Comparison of ENCODE assay signal across 32 cellular contexts in genomic region chr16:84863485-84863814, GRCh38. TPM values are rescaled to one million over a fixed set of nuclear protein-coding genes. Genes with fewer than 3 reads are reported as not detected.
"Had no signal": no experiment of that assay in that cellular context is flagged by ENCODE, and none has a peak within 500 bp of the region (broad histone marks: within the 10 kb centered on the region; RNA-seq: fewer than 3 reads in every experiment).

No MANE protein-coding gene starts in this region.

- ATAC-seq: activated CD4-positive, CD25-positive, alpha-beta regulatory T cell treated with anti-CD3 and anti-CD28 coated beads, Interleukin-2, amount 50 U/mL, for 24 hours; activated CD8-positive, alpha-beta T cell treated with anti-CD3 and anti-CD28 coated beads for 36 hours; activated T-cell treated with anti-CD3 and anti-CD28 coated beads, Interleukin-2, amount 50 U/mL, for 4 hours; activated T-helper 17 cell treated with anti-CD3 and anti-CD28 coated beads, Interleukin-2, amount 50 U/mL, for 72 hours; gastroesophageal sphincter; T-helper 17 cell had no signal

- H3K4me1 Mint-ChIP-seq: activated B cell treated with CpG ODN at 0.5 μM for 24 hours; activated T-helper 17 cell treated with anti-CD3 and anti-CD28 coated beads, Interleukin-2, amount 50 U/mL, for 72 hours; central memory CD8-positive, alpha-beta T cell; endodermal cell had no signal

- H3K27me3 ChIP-seq: brain microvascular endothelial cell, dorsolateral prefrontal cortex, esophagus squamous epithelium, gastroesophageal sphincter had no signal

- H3K27ac Mint-ChIP-seq: activated B cell treated with CpG ODN at 0.5 μM for 24 hours; activated CD8-positive, alpha-beta T cell treated with anti-CD3 and anti-CD28 coated beads for 36 hours; activated naive CD8-positive, alpha-beta T cell; activated T-helper 17 cell treated with anti-CD3 and anti-CD28 coated beads, Interleukin-2, amount 50 U/mL, for 72 hours; dendritic cell treated with granulocyte-macrophage colony-stimulating factor and Interleukin-4, amounts not matched to agents 40 ng/mL and 50 ng/mL, for 4 days; endodermal cell; T-helper 17 cell; T-helper 2 cell treated with Interferon-gamma antibody and Interleukin-4, amounts not matched to agents 5 μg/mL and 100 μg/mL, for 36 hours had no signal

- H3K36me3 ChIP-seq: WERI-Rb-1 had no signal

- H3K27ac ChIP-seq: brain microvascular endothelial cell, coronary artery, dorsolateral prefrontal cortex, heart right ventricle, WERI-Rb-1 had no signal

- FAIRE-seq: astrocyte, bronchial epithelial cell had no signal

- H3K27me3 Mint-ChIP-seq: activated naive CD8-positive, alpha-beta T cell; activated T-helper 17 cell treated with anti-CD3 and anti-CD28 coated beads, Interleukin-2, amount 50 U/mL, for 72 hours; dendritic cell treated with granulocyte-macrophage colony-stimulating factor and Interleukin-4, amounts not matched to agents 40 ng/mL and 50 ng/mL, for 4 days; T-helper 17 cell had no signal

- H3K4me3 ChIP-seq: coronary artery, esophagus squamous epithelium, gastroesophageal sphincter, heart right ventricle had no signal

- H3K4me3 Mint-ChIP-seq: activated B cell treated with CpG ODN at 0.5 μM for 24 hours; activated CD8-positive, alpha-beta T cell treated with anti-CD3 and anti-CD28 coated beads for 36 hours; activated naive CD8-positive, alpha-beta T cell; activated T-cell treated with anti-CD3 and anti-CD28 coated beads, Interleukin-2, amount 50 U/mL, for 4 hours; activated T-helper 17 cell treated with anti-CD3 and anti-CD28 coated beads, Interleukin-2, amount 50 U/mL, for 72 hours; central memory CD8-positive, alpha-beta T cell; dendritic cell treated with granulocyte-macrophage colony-stimulating factor and Interleukin-4, amounts not matched to agents 40 ng/mL and 50 ng/mL, for 4 days; endodermal cell; T-helper 17 cell; T-helper 2 cell treated with Interferon-gamma antibody and Interleukin-4, amounts not matched to agents 5 μg/mL and 100 μg/mL, for 36 hours had no signal

- DNase-seq: activated B cell treated with CpG ODN at 0.5 μM for 24 hours; activated CD4-positive, alpha-beta T cell treated with anti-CD3 and anti-CD28 coated beads for 48 hours; activated CD4-positive, alpha-beta T cell treated with anti-CD3 and anti-CD28 coated beads, Interleukin-2, amount 50 U/mL, for 1 hour; activated CD4-positive, alpha-beta T cell treated with anti-CD3 and anti-CD28 coated beads, Interleukin-2, amount 50 U/mL, for 48 hours; activated CD8-positive, alpha-beta memory T cell treated with anti-CD3 and anti-CD28 coated beads for 24 hours; activated CD8-positive, alpha-beta T cell treated with anti-CD3 and anti-CD28 coated beads for 36 hours; activated effector memory CD4-positive, alpha-beta T cell treated with Interleukin-2 at 50 U/mL for 16 hours; activated gamma-delta T cell treated with Interleukin-2 at 50 U/mL for 16 hours; activated naive CD4-positive, alpha-beta T cell treated with anti-CD3 and anti-CD28 coated beads, Interleukin-2, amount 50 U/mL, for 16 hours; activated naive CD4-positive, alpha-beta T cell treated with Interleukin-2 at 50 U/mL for 16 hours; activated T-cell treated with anti-CD3 and anti-CD28 coated beads, Interleukin-2, amount 50 U/mL, for 4 hours; amniotic stem cell; brain microvascular endothelial cell; dorsolateral prefrontal cortex; effector memory CD4-positive, alpha-beta T cell; endodermal cell; erythroblast; esophagus squamous epithelium; heart right ventricle; T-helper 17 cell; T1000; WERI-Rb-1 had no signal

- H3K4me1 ChIP-seq: heart right ventricle had no signal

RNA-seq across cellular contexts. Expression of gene CRISPLD2, which starts 43.7 kb away (rescaled TPM):
- total RNA-seq: activated B cell treated with CpG ODN at 0.5 μM for 24 hours had no signal
